Comparison of ENCODE assay signal across 1 cellular context in genomic region chr13:21219716-21220115, GRCh38. TPM values are rescaled to one million over a fixed set of nuclear protein-coding genes. Genes with fewer than 3 reads are reported as not detected.
"Had no signal": no experiment of that assay in that cellular context is flagged by ENCODE, and none has a peak within 500 bp of the region (broad histone marks: within the 10 kb centered on the region; RNA-seq: fewer than 3 reads in every experiment).

No MANE protein-coding gene starts in this region.

RNA-seq across cellular contexts. Expression of gene SKA3, which starts 43.4 kb away (rescaled TPM):
- total RNA-seq: ascending aorta had no signal
